25 cellular contexts compared by ENCODE assay signal in genomic region chr2:9391961-9392695, GRCh38. TPM values are rescaled to one million over a fixed set of nuclear protein-coding genes. Genes with fewer than 3 reads are reported as not detected.
A peak's percentile ranks its signal among the peaks of the same experiment; 100 is the strongest.
DNase-seq lines count a peak whose midpoint lies in the region; ATAC-seq, FAIRE-seq and TF ChIP-seq lines count a peak whose summit lies in the region.
"Had no signal": no experiment of that assay in that cellular context is flagged by ENCODE, and none has a peak within 500 bp of the region (broad histone marks: within the 10 kb centered on the region; RNA-seq: fewer than 3 reads in every experiment).

No MANE protein-coding gene starts in this region.

- in situ Hi-C loops in gastrocnemius medialis (cut with MboI; ENCODE audit: low sequenced_read_pairs in 4 of 4): no loop called here

- FAIRE-seq in kidney (lab: Jason Lieb, UNC) (no peak), D721Med (lab: Jason Lieb, UNC) (no peak)
- FAIRE-seq: A549, HepG2, urothelium cell line had no signal

- ATAC-seq in left ventricle myocardium superior (no peak), gastrocnemius medialis (no peak)
- ATAC-seq: foreskin keratinocyte, HepG2, mucosa of descending colon, T-helper 17 cell had no signal

- 76 to 87% methylated on average over 6 to 9 of the region's 12 CpGs for WGBS in esophagus squamous epithelium, 2 donors

- TF ChIP-seq POLR2A in gastrocnemius medialis (IDR thresholded peaks at IDR 0.05): no peak
- TF ChIP-seq POLR2A in vagina (IDR thresholded peaks at IDR 0.05): no peak
- TF ChIP-seq POLR2A in esophagus squamous epithelium (IDR thresholded peaks at IDR 0.05): no peak

- no peaks in the 10 kb centered on the region for H3K9me3 ChIP-seq in left ventricle myocardium inferior (replicated peaks)
- no peaks in the 10 kb centered on the region for H3K9me3 ChIP-seq in kidney (ENCODE audit: control insufficient read depth in 1 of 2, low read length in 2 of 2)
- H3K9me3 ChIP-seq in gastrocnemius medialis: no peaks in the 10 kb centered on the region
- H3K9me3 ChIP-seq in vagina: no peaks in the 10 kb centered on the region
- no peaks in the 10 kb centered on the region for H3K9me3 ChIP-seq in MG63
- no peaks in the 10 kb centered on the region for H3K9me3 ChIP-seq in esophagus squamous epithelium
- H3K9me3 ChIP-seq: A549, mucosa of descending colon, right lobe of liver had no signal

- H3K4me1 ChIP-seq in left ventricle myocardium inferior (peaks cover 23% of the 10 kb centered on the region), kidney (ENCODE audit: control insufficient read depth in 1 of 2, insufficient read depth in 1 of 2, low read depth in 1 of 2, low read length in 2 of 2) (peaks cover 7 to 15% of the 10 kb centered on the region in 2 donors), gastrocnemius medialis (peaks cover 0 to 5% of the 10 kb centered on the region in 2 donors), vagina (peaks cover 23% of the 10 kb centered on the region), esophagus squamous epithelium (peaks cover 0 to 19% (median 7%) of the 10 kb centered on the region in 3 donors)
- H3K4me1 ChIP-seq: right lobe of liver had no signal

- TF ChIP-seq CTCF in left ventricle myocardium inferior (IDR thresholded peaks at IDR 0.05; ENCODE audit: borderline replicate concordance): no peak
- no peak for TF ChIP-seq CTCF in kidney (IDR thresholded peaks at IDR 0.05; ENCODE audit: borderline replicate concordance, extremely low read depth, insufficient read depth)
- no peak for TF ChIP-seq CTCF in gastrocnemius medialis (IDR thresholded peaks at IDR 0.05 in 4 of 5, conservative IDR thresholded peaks at IDR 0.05 in 1 of 5)
- no peak for TF ChIP-seq CTCF in vagina (IDR thresholded peaks at IDR 0.05)
- no peak for TF ChIP-seq CTCF in D721Med (IDR thresholded peaks at IDR 0.05; ENCODE audit: insufficient read depth, missing control alignments)
- no peak for TF ChIP-seq CTCF in esophagus squamous epithelium (IDR thresholded peaks at IDR 0.05)

- no peaks in the 10 kb centered on the region for H3K27me3 ChIP-seq in left ventricle myocardium inferior (ENCODE audit: low read depth)
- H3K27me3 ChIP-seq in gastrocnemius medialis: no peaks in the 10 kb centered on the region
- no peaks in the 10 kb centered on the region for H3K27me3 ChIP-seq in vagina
- H3K27me3 ChIP-seq in MG63: no peaks in the 10 kb centered on the region
- no peaks in the 10 kb centered on the region for H3K27me3 ChIP-seq in esophagus squamous epithelium
- H3K27me3 ChIP-seq: foreskin keratinocyte, right lobe of liver had no signal

- H3K9ac ChIP-seq in kidney (ENCODE audit: low read length in 2 of 2): peak overlapping the region in 1 of 2 donors; percentile 41

- H3K27ac ChIP-seq in left ventricle myocardium inferior (replicated peaks) (peak overlapping the region; percentile 80), kidney (ENCODE audit: low read depth in 2 of 2, low read length in 2 of 2) (peak overlapping the region; percentile 27 to 79), gastrocnemius medialis (peak overlapping the region; percentile 52 to 76 (median 61)), vagina (peak overlapping the region; percentile 88), esophagus squamous epithelium (peak overlapping the region in 2 of 4 donors; percentile 58 to 69)
- H3K27ac ChIP-seq: C4-2B, foreskin keratinocyte, right lobe of liver, WERI-Rb-1 had no signal

- intact Hi-C loops in left ventricle myocardium inferior (cut with micrococcal nuclease) (no loop called here), left ventricle myocardium superior (cut with micrococcal nuclease) (no loop called here), kidney (cut with DNase I) (no loop called here), gastrocnemius medialis (cut with DNase I; ENCODE audit: low total_unique reads) (no loop called here), vagina (cut with DNase I) (no loop called here), esophagus squamous epithelium (cut with DNase I) (no loop called here)

- H3K4me3 ChIP-seq in left ventricle myocardium inferior: no peak overlapping the region
- no peak overlapping the region for H3K4me3 ChIP-seq in kidney (ENCODE audit: low read length in 2 of 2)
- no peak overlapping the region for H3K4me3 ChIP-seq in gastrocnemius medialis
- no peak overlapping the region for H3K4me3 ChIP-seq in vagina
- H3K4me3 ChIP-seq in MG63: no peak overlapping the region
- no peak overlapping the region for H3K4me3 ChIP-seq in esophagus squamous epithelium
- H3K4me3 ChIP-seq: A549, mucosa of descending colon, right lobe of liver had no signal

- H3K36me3 ChIP-seq in left ventricle myocardium inferior (peaks cover 60% of the 10 kb centered on the region), kidney (ENCODE audit: control insufficient read depth in 1 of 2, insufficient read depth in 2 of 2, low read length in 2 of 2) (peaks cover 7 to 39% of the 10 kb centered on the region in 2 donors), gastrocnemius medialis (peaks cover 0 to 4% of the 10 kb centered on the region in 2 donors), vagina (peaks cover 0 to 15% of the 10 kb centered on the region in 2 donors), MG63 (peaks cover 53% of the 10 kb centered on the region), esophagus squamous epithelium (peaks cover 0 to 71% (median 0%) of the 10 kb centered on the region in 3 donors)
- H3K36me3 ChIP-seq: right lobe of liver had no signal

- DNase-seq in left ventricle myocardium inferior: no peak
- no peak for DNase-seq in left ventricle myocardium superior
- DNase-seq in kidney: no peak
- no peak for DNase-seq in gastrocnemius medialis
- DNase-seq in vagina (ENCODE audit: extremely low spot score in 2 of 2): no peak
- DNase-seq in D721Med (ENCODE audit: insufficient read length, low spot score): no peak
- DNase-seq in MG63: no peak
- DNase-seq in esophagus squamous epithelium (lab: John Stamatoyannopoulos, UW): no peak
- DNase-seq: activated naive CD4-positive, alpha-beta T cell treated with anti-CD3 and anti-CD28 coated beads, Interleukin-2, amount 10 ng/mL, durations not matched to agents 7 days and 5 days; activated T-cell treated with anti-CD3 and anti-CD28 coated beads, Interleukin-2, amount 50 U/mL, for 48 hours; DMS 273 treated with DMSO at 0.1 percent for 48 hours; foreskin keratinocyte; GDM1; mucosa of descending colon; NCI-H1417 treated with DMSO at 0.1 percent for 48 hours; NCI-H2171 treated with DMSO at 0.1 percent for 48 hours; right lobe of liver; stimulated activated CD4-positive, alpha-beta T cell treated with anti-CD3 and anti-CD28 coated beads, Interleukin-1b, Interleukin-23, amount 100 ng/mL, for 48 hours; stimulated activated naive CD4-positive, alpha-beta T cell treated with Interleukin-2 at 50 U/mL for 16 hours; T-helper 17 cell; WERI-Rb-1 had no signal

RNA-seq across cellular contexts. Expression of gene ITGB1BP1, which starts 31.2 kb away (rescaled TPM):
- total RNA-seq in left ventricle myocardium inferior: 75.6 TPM
- total RNA-seq in left ventricle myocardium superior: 102 TPM
- total RNA-seq in kidney: 67.1 TPM
- 164 TPM for polyA plus RNA-seq in kidney (ENCODE audit: insufficient read depth, low read depth, low replicate concordance)
- total RNA-seq in gastrocnemius medialis: 10 to 100 TPM; 21.4 to 28.0 (median 26.4) TPM
- total RNA-seq in vagina: 53.8 TPM
- 95.1 and 158 TPM in 2 replicates for total RNA-seq in MG63 (2014; rRNA removed; shearing (Covaris generic); ENCODE audit: low replicate concordance)
- 10 to 100 TPM; 14.3 to 39.1 (median 32.6) TPM for total RNA-seq in esophagus squamous epithelium

RNA-seq across cellular contexts. Expression of gene CPSF3, which starts 31.3 kb away (rescaled TPM):
- 15.6 TPM for total RNA-seq in left ventricle myocardium inferior
- total RNA-seq in left ventricle myocardium superior: 15.5 TPM
- total RNA-seq in kidney: 27.5 TPM
- polyA plus RNA-seq in kidney (ENCODE audit: insufficient read depth, low read depth, low replicate concordance): 27.3 TPM
- total RNA-seq in gastrocnemius medialis: 10 to 100 TPM; 20.9 to 51.8 (median 24.1) TPM
- total RNA-seq in vagina: 19.4 TPM
- 31.1 and 39.4 TPM in 2 replicates for total RNA-seq in MG63 (2014; rRNA removed; shearing (Covaris generic); ENCODE audit: low replicate concordance)
- total RNA-seq in esophagus squamous epithelium: 10 to 100 TPM; 20.4 to 27.9 (median 24.0) TPM
